In genomic region chr9:16611969-16612368, GRCh38 we compare ENCODE assay signal across 15 cellular contexts.
DNase-seq lines count a peak whose midpoint lies in the region; ATAC-seq and TF ChIP-seq lines count a peak whose summit lies in the region.
"Had no signal": no experiment of that assay in that cellular context is flagged by ENCODE, and none has a peak within 500 bp of the region (broad histone marks: within the 10 kb centered on the region; RNA-seq: fewer than 3 reads in every experiment).

No MANE protein-coding gene starts in this region.

- H3K4me3 ChIP-seq in fibroblast of mammary gland (ENCODE audit: control insufficient read depth, low read depth, low read length) = no peak overlapping the region
- H3K4me3 ChIP-seq: Peyer's patch had no signal

- intact Hi-C loops in posterior cingulate gyrus (cut with DNase I) = no loop called here

- ATAC-seq in SK-N-SH treated with all-trans-retinoic acid at 6 μM for 48 hours (peak; percentile 62), GM18861 (IDR thresholded peaks at IDR 0.05; ENCODE audit: unreplicated experiment) (no peak)

- DNase-seq in EH (ENCODE audit: low read depth) = peak; percentile 78
- DNase-seq in fibroblast of mammary gland (ENCODE audit: low read depth) = peak; percentile 90
- no peak for DNase-seq in posterior cingulate gyrus
- DNase-seq in ureter (ENCODE audit: low spot score) = no peak
- DNase-seq in NCI-H1436 (lab: John Stamatoyannopoulos, UW) = no peak
- DNase-seq: Caco-2, NCI-H1105, NCI-H187 treated with DMSO at 0.1 percent for 48 hours, NCI-H2171, NCI-H510A, NCI-H82, Peyer's patch, SHP77 had no signal

- no peak for TF ChIP-seq CTCF in fibroblast of mammary gland (conservative IDR thresholded peaks at IDR 0.05; ENCODE audit: control insufficient read depth, insufficient read depth, low read depth, low read length)

TF ChIP-seq in SK-N-SH treated with all-trans-retinoic acid at 6 μM for 48 hours, 23 proteins besides CTCF, POLR2A, EP300 and RAD21:
- TF ChIP-seq ZFP3 (CRISPR knock-in tag; IDR thresholded peaks at IDR 0.05) = no peak
- TF ChIP-seq, protein P1, sequence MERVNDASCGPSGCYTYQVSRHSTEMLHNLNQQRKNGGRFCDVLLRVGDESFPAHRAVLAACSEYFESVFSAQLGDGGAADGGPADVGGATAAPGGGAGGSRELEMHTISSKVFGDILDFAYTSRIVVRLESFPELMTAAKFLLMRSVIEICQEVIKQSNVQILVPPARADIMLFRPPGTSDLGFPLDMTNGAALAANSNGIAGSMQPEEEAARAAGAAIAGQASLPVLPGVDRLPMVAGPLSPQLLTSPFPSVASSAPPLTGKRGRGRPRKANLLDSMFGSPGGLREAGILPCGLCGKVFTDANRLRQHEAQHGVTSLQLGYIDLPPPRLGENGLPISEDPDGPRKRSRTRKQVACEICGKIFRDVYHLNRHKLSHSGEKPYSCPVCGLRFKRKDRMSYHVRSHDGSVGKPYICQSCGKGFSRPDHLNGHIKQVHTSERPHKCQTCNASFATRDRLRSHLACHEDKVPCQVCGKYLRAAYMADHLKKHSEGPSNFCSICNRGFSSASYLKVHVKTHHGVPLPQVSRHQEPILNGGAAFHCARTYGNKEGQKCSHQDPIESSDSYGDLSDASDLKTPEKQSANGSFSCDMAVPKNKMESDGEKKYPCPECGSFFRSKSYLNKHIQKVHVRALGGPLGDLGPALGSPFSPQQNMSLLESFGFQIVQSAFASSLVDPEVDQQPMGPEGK (CRISPR knock-in tag; IDR thresholded peaks at IDR 0.05; ENCODE audit: borderline replicate concordance) = no peak
- no peak for TF ChIP-seq TCF4 (CRISPR knock-in tag; IDR thresholded peaks at IDR 0.05; ENCODE audit: borderline replicate concordance)

Comparison
In these comparisons a context has a peak if more than half of its experiments do, and no peak if none do; other contexts are left out.
1. DNase-seq: peak in EH (single experiment) and fibroblast of mammary gland (single experiment); none in posterior cingulate gyrus (0 of 10), ureter (single experiment) and NCI-H1436 (single experiment).